ENCODE assay signal across 1 cellular context in genomic region chr11:122655527-122656072, GRCh38.
TF ChIP-seq lines count a peak whose summit lies in the region.

Gene UBASH3B, plus strand, starts transcription at chr11:122655722. Its CDS starts 328 bp downstream, at chr11:122656050.

TF ChIP-seq in HepG2, 621 proteins besides CTCF, POLR2A, EP300 and RAD21 (continued from another document):
- TF ChIP-seq, protein P1, sequence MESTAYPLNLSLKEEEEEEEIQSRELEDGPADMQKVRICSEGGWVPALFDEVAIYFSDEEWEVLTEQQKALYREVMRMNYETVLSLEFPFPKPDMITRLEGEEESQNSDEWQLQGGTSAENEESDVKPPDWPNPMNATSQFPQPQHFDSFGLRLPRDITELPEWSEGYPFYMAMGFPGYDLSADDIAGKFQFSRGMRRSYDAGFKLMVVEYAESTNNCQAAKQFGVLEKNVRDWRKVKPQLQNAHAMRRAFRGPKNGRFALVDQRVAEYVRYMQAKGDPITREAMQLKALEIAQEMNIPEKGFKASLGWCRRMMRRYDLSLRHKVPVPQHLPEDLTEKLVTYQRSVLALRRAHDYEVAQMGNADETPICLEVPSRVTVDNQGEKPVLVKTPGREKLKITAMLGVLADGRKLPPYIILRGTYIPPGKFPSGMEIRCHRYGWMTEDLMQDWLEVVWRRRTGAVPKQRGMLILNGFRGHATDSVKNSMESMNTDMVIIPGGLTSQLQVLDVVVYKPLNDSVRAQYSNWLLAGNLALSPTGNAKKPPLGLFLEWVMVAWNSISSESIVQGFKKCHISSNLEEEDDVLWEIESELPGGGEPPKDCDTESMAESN (CRISPR knock-in tag; conservative IDR thresholded peaks at IDR 0.05) = peak; percentile 49; the same call in 1 of the 2 replicates
- no peak for TF ChIP-seq NR2F1 (CRISPR knock-in tag; IDR thresholded peaks at IDR 0.05)
- TF ChIP-seq CREBL2 (CRISPR knock-in tag; IDR thresholded peaks at IDR 0.05; ENCODE audit: borderline replicate concordance) = no peak
- TF ChIP-seq ATF2 (CRISPR knock-in tag; IDR thresholded peaks at IDR 0.05) = no peak
- no peak for TF ChIP-seq ZNF598 (CRISPR knock-in tag; IDR thresholded peaks at IDR 0.05; ENCODE audit: borderline replicate concordance)
- TF ChIP-seq, protein P2, sequence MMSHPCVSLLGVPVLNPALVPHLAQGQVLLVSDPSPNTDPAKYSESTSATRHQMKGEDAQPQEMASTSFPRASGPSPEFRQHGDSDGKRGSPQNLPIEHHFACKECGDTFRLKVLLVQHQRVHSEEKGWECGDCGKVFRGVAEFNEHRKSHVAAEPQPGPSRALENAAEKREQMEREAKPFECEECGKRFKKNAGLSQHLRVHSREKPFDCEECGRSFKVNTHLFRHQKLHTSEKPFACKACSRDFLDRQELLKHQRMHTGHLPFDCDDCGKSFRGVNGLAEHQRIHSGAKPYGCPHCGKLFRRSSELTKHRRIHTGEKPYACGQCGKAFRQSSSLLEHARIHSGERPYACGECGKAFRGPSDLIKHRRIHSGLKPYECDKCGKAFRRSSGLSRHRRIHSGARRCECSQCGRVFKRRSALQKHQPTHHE (CRISPR knock-in tag; IDR thresholded peaks at IDR 0.05; ENCODE audit: borderline replicate concordance) = peak; percentile 44; the same call in 1 of the 2 replicates
- 0 out of 2 replicates have a peak, but pooled peaks have one; percentile 32 for TF ChIP-seq ZMAT3 (CRISPR knock-in tag; conservative IDR thresholded peaks at IDR 0.05)
- TF ChIP-seq GPN1 (CRISPR knock-in tag; IDR thresholded peaks at IDR 0.05; ENCODE audit: borderline replicate concordance) = no peak
- TF ChIP-seq ONECUT2 (CRISPR knock-in tag; IDR thresholded peaks at IDR 0.05) = peak; percentile 10; the same call in 1 of the 2 replicates
- no peak for TF ChIP-seq ZNF383 (CRISPR knock-in tag; IDR thresholded peaks at IDR 0.05; ENCODE audit: borderline replicate concordance)
- TF ChIP-seq, protein P3, sequence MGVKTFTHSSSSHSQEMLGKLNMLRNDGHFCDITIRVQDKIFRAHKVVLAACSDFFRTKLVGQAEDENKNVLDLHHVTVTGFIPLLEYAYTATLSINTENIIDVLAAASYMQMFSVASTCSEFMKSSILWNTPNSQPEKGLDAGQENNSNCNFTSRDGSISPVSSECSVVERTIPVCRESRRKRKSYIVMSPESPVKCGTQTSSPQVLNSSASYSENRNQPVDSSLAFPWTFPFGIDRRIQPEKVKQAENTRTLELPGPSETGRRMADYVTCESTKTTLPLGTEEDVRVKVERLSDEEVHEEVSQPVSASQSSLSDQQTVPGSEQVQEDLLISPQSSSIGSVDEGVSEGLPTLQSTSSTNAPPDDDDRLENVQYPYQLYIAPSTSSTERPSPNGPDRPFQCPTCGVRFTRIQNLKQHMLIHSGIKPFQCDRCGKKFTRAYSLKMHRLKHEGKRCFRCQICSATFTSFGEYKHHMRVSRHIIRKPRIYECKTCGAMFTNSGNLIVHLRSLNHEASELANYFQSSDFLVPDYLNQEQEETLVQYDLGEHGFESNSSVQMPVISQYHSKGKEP (CRISPR knock-in tag; IDR thresholded peaks at IDR 0.05) = no peak
- no peak for TF ChIP-seq SATB2 (CRISPR knock-in tag; IDR thresholded peaks at IDR 0.05)
- TF ChIP-seq MIER2 (CRISPR knock-in tag; IDR thresholded peaks at IDR 0.05) = no peak
- TF ChIP-seq ZNF256 (CRISPR knock-in tag; conservative IDR thresholded peaks at IDR 0.05) = no peak
- TF ChIP-seq ZNF567 (CRISPR knock-in tag; IDR thresholded peaks at IDR 0.05; ENCODE audit: borderline replicate concordance) = no peak
- TF ChIP-seq HDAC1 (CRISPR knock-in tag; IDR thresholded peaks at IDR 0.05) = 0 out of 2 replicates have a peak, but pooled peaks have one; percentile 4
- TF ChIP-seq, protein P4, sequence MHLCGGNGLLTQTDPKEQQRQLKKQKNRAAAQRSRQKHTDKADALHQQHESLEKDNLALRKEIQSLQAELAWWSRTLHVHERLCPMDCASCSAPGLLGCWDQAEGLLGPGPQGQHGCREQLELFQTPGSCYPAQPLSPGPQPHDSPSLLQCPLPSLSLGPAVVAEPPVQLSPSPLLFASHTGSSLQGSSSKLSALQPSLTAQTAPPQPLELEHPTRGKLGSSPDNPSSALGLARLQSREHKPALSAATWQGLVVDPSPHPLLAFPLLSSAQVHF (CRISPR knock-in tag; IDR thresholded peaks at IDR 0.05) = no peak
- TF ChIP-seq ZSCAN22 (CRISPR knock-in tag; IDR thresholded peaks at IDR 0.05) = no peak
- no peak for TF ChIP-seq ZNF331 (CRISPR knock-in tag; IDR thresholded peaks at IDR 0.05)
- TF ChIP-seq, protein P5, sequence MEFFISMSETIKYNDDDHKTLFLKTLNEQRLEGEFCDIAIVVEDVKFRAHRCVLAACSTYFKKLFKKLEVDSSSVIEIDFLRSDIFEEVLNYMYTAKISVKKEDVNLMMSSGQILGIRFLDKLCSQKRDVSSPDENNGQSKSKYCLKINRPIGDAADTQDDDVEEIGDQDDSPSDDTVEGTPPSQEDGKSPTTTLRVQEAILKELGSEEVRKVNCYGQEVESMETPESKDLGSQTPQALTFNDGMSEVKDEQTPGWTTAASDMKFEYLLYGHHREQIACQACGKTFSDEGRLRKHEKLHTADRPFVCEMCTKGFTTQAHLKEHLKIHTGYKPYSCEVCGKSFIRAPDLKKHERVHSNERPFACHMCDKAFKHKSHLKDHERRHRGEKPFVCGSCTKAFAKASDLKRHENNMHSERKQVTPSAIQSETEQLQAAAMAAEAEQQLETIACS (CRISPR knock-in tag; IDR thresholded peaks at IDR 0.05) = no peak
- no peak for TF ChIP-seq AFF4 (CRISPR knock-in tag; IDR thresholded peaks at IDR 0.05)
- no peak for TF ChIP-seq ZNF564 (CRISPR knock-in tag; IDR thresholded peaks at IDR 0.05)
- TF ChIP-seq ZKSCAN1 (IDR thresholded peaks at IDR 0.05; ENCODE audit: low read length) = no peak
- peak in 1 of 2 experiments; percentile 54; a peak in 1 of 4 replicates for TF ChIP-seq HMGXB4 (CRISPR knock-in tag; IDR thresholded peaks at IDR 0.05; ENCODE audit: borderline replicate concordance in 1 of 2, low read depth in 1 of 2)
- no peak for TF ChIP-seq CHCHD3 (CRISPR knock-in tag; IDR thresholded peaks at IDR 0.05)
- no peak for TF ChIP-seq NR0B2 (CRISPR knock-in tag; IDR thresholded peaks at IDR 0.05)
- TF ChIP-seq AHDC1 (CRISPR knock-in tag; IDR thresholded peaks at IDR 0.05; ENCODE audit: borderline replicate concordance) = no peak
- no peak for TF ChIP-seq MAF1 (CRISPR knock-in tag; IDR thresholded peaks at IDR 0.05; ENCODE audit: borderline replicate concordance)
- TF ChIP-seq ATF6 (CRISPR knock-in tag; conservative IDR thresholded peaks at IDR 0.05) = no peak
- TF ChIP-seq ZNF7 (CRISPR knock-in tag; IDR thresholded peaks at IDR 0.05) = no peak
- TF ChIP-seq ZZZ3 (CRISPR knock-in tag; IDR thresholded peaks at IDR 0.05; ENCODE audit: borderline replicate concordance) = no peak
TF ChIP-seq in HepG2: peak in this region for 48.
